20 cellular contexts compared by ENCODE assay signal in genomic region chr5:83354958-83355357, GRCh38.
DNase-seq lines count a peak whose midpoint lies in the region; ATAC-seq, FAIRE-seq and TF ChIP-seq lines count a peak whose summit lies in the region.
"Had no signal": no experiment of that assay in that cellular context is flagged by ENCODE, and none has a peak within 500 bp of the region (broad histone marks: within the 10 kb centered on the region; RNA-seq: fewer than 3 reads in every experiment).

No MANE protein-coding gene starts in this region.

- H3K27me3 ChIP-seq in H7 (ENCODE audit: control insufficient read depth, insufficient read depth, low read length) (no peaks in the 10 kb centered on the region), WERI-Rb-1 (ENCODE audit: insufficient read depth, low read depth, severe bottlenecking) (no peaks in the 10 kb centered on the region)

- peak; percentile 43 for DNase-seq in H7
- peak; percentile 10 for DNase-seq in WERI-Rb-1
- DNase-seq in iPS DF 19.7 (ENCODE audit: low read depth, low spot score): peak; percentile 99
- peak; percentile 70 for DNase-seq in iPS-NIHi7 (ENCODE audit: extremely low spot score)
- DNase-seq in H54 (ENCODE audit: insufficient read length, low spot score): no peak
- DNase-seq in NCI-H2107 treated with DMSO at 0.1 percent for 48 hours (lab: John Stamatoyannopoulos, UW; ENCODE audit: unreplicated experiment): no peak
- no peak for DNase-seq in GOT3 (lab: John Stamatoyannopoulos, UW)
- DNase-seq: DMS79 treated with DMSO at 0.1 percent for 48 hours, KG1, NCI-H1092 treated with DMSO at 0.1 percent for 48 hours, NCI-H146, NCI-H2029, NCI-H226, NCI-H510A treated with DMSO at 0.1 percent for 48 hours, NCI-H748 treated with DMSO at 0.1 percent for 48 hours, SHP77 treated with DMSO at 0.1 percent for 48 hours had no signal

- no peak for TF ChIP-seq CTCF in WERI-Rb-1 (IDR thresholded peaks at IDR 0.05; ENCODE audit: low read depth, low read length)

- H3K4me3 ChIP-seq in H7 (ENCODE audit: insufficient read depth, low read depth, low read length): no peak overlapping the region
- no peak overlapping the region for H3K4me3 ChIP-seq in WERI-Rb-1 (ENCODE audit: low read depth, low read length)
- H3K4me3 ChIP-seq: GM12878, SK-N-MC had no signal

- no peaks in the 10 kb centered on the region for H3K9me3 ChIP-seq in WERI-Rb-1 (ENCODE audit: severe bottlenecking)

- no peak overlapping the region; the same call in 1 of the 2 replicates for H3K27ac ChIP-seq in WERI-Rb-1
- H3K27ac ChIP-seq: RWPE1, SK-N-MC had no signal

- TF ChIP-seq POLR2A in H54 (IDR thresholded peaks at IDR 0.05; ENCODE audit: low read depth, low read length): no peak

- ATAC-seq in HG03039 (IDR thresholded peaks at IDR 0.05; ENCODE audit: unreplicated experiment): no peak
- ATAC-seq: GM12878 had no signal

- no peak for FAIRE-seq in H54 (lab: Jason Lieb, UNC)
- FAIRE-seq: GM12878 had no signal

- H3K36me3 ChIP-seq in H7 (replicated peaks; ENCODE audit: control insufficient read depth, insufficient read depth, low read length) (no peaks in the 10 kb centered on the region), WERI-Rb-1 (no peaks in the 10 kb centered on the region)

Comparison
In these comparisons a context has a peak if more than half of its experiments do, and no peak if none do; other contexts are left out.
1. DNase-seq: peak in H7 (single experiment), WERI-Rb-1 (single experiment), iPS DF 19.7 (single experiment) and iPS-NIHi7 (single experiment); none in H54 (single experiment), NCI-H2107 treated with DMSO at 0.1 percent for 48 hours (single experiment) and GOT3 (single experiment).